Comparison of ENCODE assay signal across 8 cellular contexts in the genomic region with DNA sequence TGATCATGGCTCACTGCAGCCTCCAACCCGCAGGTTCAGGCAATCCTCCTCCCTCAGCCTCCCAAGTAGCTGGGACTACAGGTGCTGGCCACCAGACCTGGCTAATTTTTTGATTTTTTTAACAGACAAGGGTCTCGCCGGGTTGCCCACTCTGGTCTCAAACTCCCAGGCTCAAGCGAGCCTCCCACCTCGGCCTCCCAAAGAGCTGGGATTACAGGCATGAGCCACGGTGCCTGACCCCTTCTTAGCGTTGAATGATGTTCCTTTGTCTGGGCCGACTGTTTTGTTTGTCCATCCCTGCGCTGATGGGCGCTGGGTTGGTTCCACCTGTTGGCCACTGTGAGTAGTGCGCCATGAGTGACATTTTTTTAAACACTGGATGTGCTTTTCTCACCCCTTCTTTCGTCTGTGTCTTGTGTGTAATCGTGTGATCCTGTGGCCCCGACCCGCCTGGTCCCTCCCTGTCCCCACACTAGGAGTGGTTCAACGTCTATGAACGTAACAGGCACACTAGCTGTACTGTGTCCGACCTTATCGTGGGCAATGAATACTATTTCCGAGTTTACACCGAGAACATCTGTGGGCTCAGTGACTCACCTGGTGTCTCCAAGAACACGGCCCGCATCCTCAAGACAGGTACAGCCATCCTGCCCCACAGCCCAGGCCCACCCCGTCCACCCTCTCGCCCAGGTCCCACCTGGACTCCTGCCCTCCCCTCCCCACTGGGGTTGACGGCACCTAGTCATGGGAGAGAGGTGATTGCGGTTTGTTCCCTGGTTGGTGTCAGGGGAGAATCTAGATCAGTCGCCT. TPM values are rescaled to one million over a fixed set of nuclear protein-coding genes. Genes with fewer than 3 reads are reported as not detected.
DNase-seq lines count a peak whose midpoint lies in the region; ATAC-seq, FAIRE-seq and TF ChIP-seq lines count a peak whose summit lies in the region.

No MANE protein-coding gene starts in this region.

- DNase-seq in AML-193 (lab: John Stamatoyannopoulos, UW) (peak; percentile 55 to 59), GM19240 (ENCODE audit: insufficient read length, low spot score) (peak; percentile 97), NCI-H146 treated with DMSO at 0.1 percent for 48 hours (lab: John Stamatoyannopoulos, UW; ENCODE audit: unreplicated experiment) (peak; percentile 74), K562 (ENCODE audit: extremely low read depth in 1 of 4, low spot score in 3 of 4) (peak; percentile 78 to 88 (median 82)), immature natural killer cell (peak; percentile 37 to 48 (median 47))
- peak; percentile 62 for DNase-seq in T-helper 2 cell treated with Interferon-gamma antibody and Interleukin-4, amounts not matched to agents 5 μg/mL and 100 μg/mL, for 36 hours (ENCODE audit: low spot score)
- DNase-seq in stimulated activated CD4-positive, alpha-beta T cell treated with anti-CD3 and anti-CD28 coated beads, Interleukin-1b, Interleukin-23, amount 100 ng/mL, for 1 hour (ENCODE audit: low read depth in 2 of 2), result peak; percentile 22 to 29

- no peaks in the 10 kb centered on the region for H3K9me1 ChIP-seq in K562 (ENCODE audit: control insufficient read depth, insufficient read depth, low read length)

- H3K27ac Mint-ChIP-seq in T-helper 2 cell treated with Interferon-gamma antibody and Interleukin-4, amounts not matched to agents 5 μg/mL and 100 μg/mL, for 36 hours, result peak overlapping the region; percentile 18
- peak overlapping the region in 1 of 6 donors; percentile 35 for H3K27ac Mint-ChIP-seq in immature natural killer cell

- TF ChIP-seq EP300 in K562 (IDR thresholded peaks at IDR 0.05; ENCODE audit: low read length), result no peak

- peak; percentile 97 for FAIRE-seq in K562 (lab: Jason Lieb, UNC)

- TF ChIP-seq CTCF in K562 (IDR thresholded peaks at IDR 0.05 in 2 of 3, conservative IDR thresholded peaks at IDR 0.05 in 1 of 3; ENCODE audit: insufficient read depth in 2 of 3, low read depth in 1 of 3, low read length in 3 of 3), result peak; percentile 85 to 93 (median 93)

- no peaks in the 10 kb centered on the region for H3K9me3 Mint-ChIP-seq in T-helper 2 cell treated with Interferon-gamma antibody and Interleukin-4, amounts not matched to agents 5 μg/mL and 100 μg/mL, for 36 hours
- H3K9me3 Mint-ChIP-seq in immature natural killer cell, result no peaks in the 10 kb centered on the region

- POLR2A ChIA-PET in K562 (lab: Yijun Ruan, JAX), result interaction anchor here (0.8 to 1.3 kb wide), 2 partner anchors 18 to 95 kb away, joined by 3 to 4 read pairs; no protein-coding TSS in a partner anchor

- CTCF ChIA-PET in K562 (lab: Yijun Ruan, JAX; ENCODE audit: low intra/inter-chr PET ratio), result interaction anchor here (0.6 to 1.8 kb wide), 7 partner anchors 18 to 314 kb away, joined by 3 to 15 read pairs (median 5); no protein-coding TSS in a partner anchor

- H3K4me1 ChIP-seq in K562 (replicated peaks in 1 of 2; ENCODE audit: control insufficient read depth in 2 of 2, insufficient read depth in 2 of 2, low read length in 2 of 2), result peaks cover 8 to 38% of the 10 kb centered on the region in 2 experiments; a peak in 4 of 5 replicates

- BruUV-seq in K562 (replicated peaks; lab: Mats Ljungman, UMichigan), result no TSS peak

- H3K36me3 Mint-ChIP-seq in T-helper 2 cell treated with Interferon-gamma antibody and Interleukin-4, amounts not matched to agents 5 μg/mL and 100 μg/mL, for 36 hours (ENCODE audit: low read depth), result no peaks in the 10 kb centered on the region
- H3K36me3 Mint-ChIP-seq in immature natural killer cell, result no peaks in the 10 kb centered on the region

- H3K36me3 ChIP-seq in K562 (ENCODE audit: control insufficient read depth, insufficient read depth, low read length), result no peaks in the 10 kb centered on the region

- WGBS in K562 (ENCODE audit: insufficient coverage, low coverage, missing lambda C conversion rate), result 5% methylated on average over 28 of the region's 28 CpGs

- H2AFZ ChIP-seq in K562 (ENCODE audit: low read depth, low read length), result peak overlapping the region; percentile 97

- no peaks in the 10 kb centered on the region for H3K9me3 ChIP-seq in K562 (replicated peaks; ENCODE audit: control insufficient read depth, insufficient read depth, low read depth, low read length)

- peak overlapping the region; percentile 27; the same call in 1 of the 3 replicates for H3K27ac ChIP-seq in K562 (ENCODE audit: extremely low read depth, low read depth, low read length)

- H3K4me3 ChIP-seq in K562, result no peak overlapping the region

- TF ChIP-seq POLR2A in K562 (conservative IDR thresholded peaks at IDR 0.05), result no peak

- ATAC-seq in K562, result peak; percentile 90
- ATAC-seq in GM18907 (IDR thresholded peaks at IDR 0.05; ENCODE audit: unreplicated experiment), result no peak

- in situ Hi-C loops in K562 (cut with MboI), result loop anchor here (5.0 kb wide), 1 partner anchor 94 kb away; the partner anchor contains the start of gene NAPSA

- peaks cover 6 to 17% of the 10 kb centered on the region in 2 experiments; a peak in 4 of 5 replicates for H3K27me3 ChIP-seq in K562 (ENCODE audit: control insufficient read depth in 2 of 2, insufficient read depth in 2 of 2, low read length in 2 of 2)

- intact Hi-C loops in K562 (cut with micrococcal nuclease), result loop anchor here (1.0 to 2.0 kb wide), 3 partner anchors 46 to 104 kb away; no protein-coding TSS in a partner anchor

- H3K79me2 ChIP-seq in K562 (ENCODE audit: control insufficient read depth, insufficient read depth, low read length), result no peaks in the 10 kb centered on the region

- H3K4me3 Mint-ChIP-seq in T-helper 2 cell treated with Interferon-gamma antibody and Interleukin-4, amounts not matched to agents 5 μg/mL and 100 μg/mL, for 36 hours, result no peak overlapping the region
- no peak overlapping the region for H3K4me3 Mint-ChIP-seq in immature natural killer cell

- H3K4me1 Mint-ChIP-seq in T-helper 2 cell treated with Interferon-gamma antibody and Interleukin-4, amounts not matched to agents 5 μg/mL and 100 μg/mL, for 36 hours (ENCODE audit: low read depth), result peaks cover 16% of the 10 kb centered on the region
- no peaks in the 10 kb centered on the region for H3K4me1 Mint-ChIP-seq in immature natural killer cell

- TF ChIP-seq RAD21 in K562 (CRISPR knock-in tag; conservative IDR thresholded peaks at IDR 0.05 in 1 of 2, IDR thresholded peaks at IDR 0.05 in 1 of 2), result peak; percentile 74 to 91

- no peaks in the 10 kb centered on the region for H4K20me1 ChIP-seq in K562 (replicated peaks; ENCODE audit: control insufficient read depth, insufficient read depth, low read length)

- peak overlapping the region; percentile 48 to 80; a peak in 2 of 4 replicates for H3K9ac ChIP-seq in K562 (ENCODE audit: insufficient read depth in 1 of 2, low read depth in 2 of 2, low read length in 2 of 2)

- H3K4me2 ChIP-seq in K562 (ENCODE audit: insufficient read depth, low read length), result peak overlapping the region; percentile 79

- no peaks in the 10 kb centered on the region for H3K27me3 Mint-ChIP-seq in T-helper 2 cell treated with Interferon-gamma antibody and Interleukin-4, amounts not matched to agents 5 μg/mL and 100 μg/mL, for 36 hours (ENCODE audit: low read depth)
- H3K27me3 Mint-ChIP-seq in immature natural killer cell (ENCODE audit: low read depth in 3 of 3), result peaks cover 0 to 7% (median 5%) of the 10 kb centered on the region in 3 donors

RNA-seq across cellular contexts. Expression of gene EMC10, which starts 15.0 kb away (rescaled TPM):
- total RNA-seq in K562 (2011; cell fraction: chromatin; rRNA removed; ENCODE audit: low replicate concordance), result 22.6 and 40.4 TPM in 2 replicates
- total RNA-seq in K562 (2011; cell fraction: nucleolus; rRNA removed), result 43.2 and 45.7 TPM in 2 replicates
- 27.7 and 40.1 TPM in 2 replicates for total RNA-seq in K562 (2011; cell fraction: nucleoplasm; rRNA removed)
- 40.4 and 48.9 TPM in 2 replicates for total RNA-seq in K562 (2014; rRNA removed)
- total RNA-seq in K562 (2014; rRNA removed; fragmentation: Illumina TruSeq; extraction: Trizol), result 6.1 and 7.4 TPM in 2 replicates
- total RNA-seq in K562 (2015; rRNA removed; fragmentation: Illumina TruSeq; extraction: Trizol), result 25.2 and 25.8 TPM in 2 replicates
- 42.5 and 46.0 TPM in 2 replicates for total RNA-seq in K562 (2021)
- 12.4 and 13.7 TPM in 2 replicates for polyA plus RNA-seq in K562 (2011; rRNA removed)
- 18.3 and 54.3 TPM in 2 replicates for polyA plus RNA-seq in K562 (2011; cell fraction: cytosol; rRNA removed)
- 13.8 and 24.8 TPM in 2 replicates for polyA plus RNA-seq in K562 (2011; cell fraction: nucleus; rRNA removed)
- polyA plus RNA-seq in K562 (2012), result 37.9 TPM in 2 replicates
- polyA plus RNA-seq in K562 (2014; fragmentation: Illumina TruSeq; extraction: Trizol), result 13.1 and 27.3 TPM in 2 replicates
- 1 to 10 TPM; 1.4 to 2.9 TPM for polyA plus RNA-seq in K562 (2014; fragmentation: Nextera tagmentation; extraction: Ambion mirVana)
- polyA plus RNA-seq in K562 (2014; rRNA removed), result 34.5 and 38.2 TPM in 2 replicates
- polyA minus RNA-seq in K562 (2011; rRNA and poly(A)+ RNA removed), result 1.9 and 3.7 TPM in 2 replicates
- polyA minus RNA-seq in K562 (2011; cell fraction: cytosol; rRNA and poly(A)+ RNA removed), result 14.7 and 15.0 TPM in 2 replicates
- polyA minus RNA-seq in K562 (2011; cell fraction: nucleus; rRNA and poly(A)+ RNA removed), result 6.4 and 6.7 TPM in 2 replicates
- polyA plus RNA-seq in immature natural killer cell, result 10 to 100 TPM in 1 of 3 donors, 1 to 10 TPM in 2; 6.9 to 13.3 (median 9.5) TPM

RNA-seq across cellular contexts. Expression of gene GARIN5A, which starts 15.4 kb away (rescaled TPM):
- 0.49 TPM in 1 of 2 replicates, not detected in the other for total RNA-seq in K562 (2011; cell fraction: chromatin; rRNA removed; ENCODE audit: low replicate concordance)
- 0.39 TPM in 1 of 2 replicates, not detected in the other for total RNA-seq in K562 (2011; cell fraction: nucleolus; rRNA removed)
- not detected in 2 replicates for total RNA-seq in K562 (2011; cell fraction: nucleoplasm; rRNA removed)
- total RNA-seq in K562 (2014; rRNA removed) (0.23 and 0.33 TPM in 2 replicates), K562 (2014; rRNA removed; fragmentation: Illumina TruSeq; extraction: Trizol) (not detected in 2 replicates), K562 (2015; rRNA removed; fragmentation: Illumina TruSeq; extraction: Trizol) (0.47 TPM in 1 of 2 replicates, not detected in the other), K562 (2021) (0.31 and 0.82 TPM in 2 replicates)
- polyA plus RNA-seq in K562 (2011; rRNA removed) (0.10 and 0.26 TPM in 2 replicates), K562 (2014; fragmentation: Illumina TruSeq; extraction: Trizol) (0.57 and 0.59 TPM in 2 replicates), K562 (2014; fragmentation: Nextera tagmentation; extraction: Ambion mirVana) (under 1 TPM in 1 of 2 experiments, not detected in 1; 0.13 TPM), K562 (2014; rRNA removed) (0.16 and 0.17 TPM in 2 replicates), immature natural killer cell (1 to 10 TPM in 1 of 3 donors, under 1 TPM in 2; 0.39 to 1.3 (median 0.68) TPM)
- 0.59 and 0.78 TPM in 2 replicates for polyA plus RNA-seq in K562 (2011; cell fraction: cytosol; rRNA removed)
- polyA plus RNA-seq in K562 (2011; cell fraction: nucleus; rRNA removed), result 0.22 and 0.38 TPM in 2 replicates
- polyA plus RNA-seq in K562 (2012), result 0.49 and 0.83 TPM in 2 replicates
- polyA minus RNA-seq in K562 (2011; rRNA and poly(A)+ RNA removed), result not detected in 2 replicates
- polyA minus RNA-seq in K562 (2011; cell fraction: cytosol; rRNA and poly(A)+ RNA removed), result 1.4 TPM in 1 of 2 replicates, not detected in the other
- polyA minus RNA-seq in K562 (2011; cell fraction: nucleus; rRNA and poly(A)+ RNA removed), result 0.27 TPM in 1 of 2 replicates, not detected in the other

RNA-seq across cellular contexts. Expression of gene MYBPC2, which starts 28.6 kb away (rescaled TPM):
- 0.30 and 0.67 TPM in 2 replicates for total RNA-seq in K562 (2011; cell fraction: chromatin; rRNA removed; ENCODE audit: low replicate concordance)
- not detected in 2 replicates for total RNA-seq in K562 (2011; cell fraction: nucleolus; rRNA removed)
- not detected in 2 replicates for total RNA-seq in K562 (2011; cell fraction: nucleoplasm; rRNA removed)
- total RNA-seq in K562 (2014; rRNA removed) (not detected in 2 replicates), K562 (2014; rRNA removed; fragmentation: Illumina TruSeq; extraction: Trizol) (not detected in 2 replicates), K562 (2015; rRNA removed; fragmentation: Illumina TruSeq; extraction: Trizol) (not detected in 2 replicates), K562 (2021) (0.04 TPM in 1 of 2 replicates, not detected in the other)
- polyA plus RNA-seq in K562 (2011; rRNA removed) (0.14 and 0.19 TPM in 2 replicates), K562 (2014; fragmentation: Illumina TruSeq; extraction: Trizol) (not detected in 2 replicates), K562 (2014; fragmentation: Nextera tagmentation; extraction: Ambion mirVana) (not detected), K562 (2014; rRNA removed) (0.01 TPM in 1 of 2 replicates, not detected in the other), immature natural killer cell (not detected)
- polyA plus RNA-seq in K562 (2011; cell fraction: cytosol; rRNA removed), result 0.06 and 0.07 TPM in 2 replicates
- polyA plus RNA-seq in K562 (2011; cell fraction: nucleus; rRNA removed), result 0.31 and 0.60 TPM in 2 replicates
- 0.01 TPM in 1 of 2 replicates, not detected in the other for polyA plus RNA-seq in K562 (2012)
- 0.06 TPM in 1 of 2 replicates, not detected in the other for polyA minus RNA-seq in K562 (2011; rRNA and poly(A)+ RNA removed)
- polyA minus RNA-seq in K562 (2011; cell fraction: cytosol; rRNA and poly(A)+ RNA removed), result not detected in 2 replicates
- polyA minus RNA-seq in K562 (2011; cell fraction: nucleus; rRNA and poly(A)+ RNA removed), result 0.22 TPM in 1 of 2 replicates, not detected in the other

RNA-seq across cellular contexts. Expression of gene SPIB, which starts 42.5 kb away (rescaled TPM):
- 2.3 and 8.3 TPM in 2 replicates for total RNA-seq in K562 (2011; cell fraction: chromatin; rRNA removed; ENCODE audit: low replicate concordance)
- 4.6 and 5.2 TPM in 2 replicates for total RNA-seq in K562 (2011; cell fraction: nucleolus; rRNA removed)
- total RNA-seq in K562 (2011; cell fraction: nucleoplasm; rRNA removed), result 3.9 and 4.4 TPM in 2 replicates
- total RNA-seq in K562 (2014; rRNA removed) (0.33 and 0.45 TPM in 2 replicates), K562 (2014; rRNA removed; fragmentation: Illumina TruSeq; extraction: Trizol) (0.22 and 0.25 TPM in 2 replicates), K562 (2015; rRNA removed; fragmentation: Illumina TruSeq; extraction: Trizol) (0.40 and 0.45 TPM in 2 replicates), K562 (2021) (1.0 and 1.3 TPM in 2 replicates)
- polyA plus RNA-seq in K562 (2011; rRNA removed) (0.46 and 0.60 TPM in 2 replicates), K562 (2014; fragmentation: Illumina TruSeq; extraction: Trizol) (0.24 and 0.76 TPM in 2 replicates), K562 (2014; fragmentation: Nextera tagmentation; extraction: Ambion mirVana) (under 1 TPM in 1 of 2 experiments, not detected in 1; 0.06 TPM), K562 (2014; rRNA removed) (0.53 and 0.92 TPM in 2 replicates), immature natural killer cell (1 to 10 TPM in 2 of 3 donors, under 1 TPM in 1; 0.38 to 1.6 (median 1.5) TPM)
- 0.41 and 0.94 TPM in 2 replicates for polyA plus RNA-seq in K562 (2011; cell fraction: cytosol; rRNA removed)
- 2.5 and 7.6 TPM in 2 replicates for polyA plus RNA-seq in K562 (2011; cell fraction: nucleus; rRNA removed)
- 0.53 and 1.1 TPM in 2 replicates for polyA plus RNA-seq in K562 (2012)
- 0.06 and 0.07 TPM in 2 replicates for polyA minus RNA-seq in K562 (2011; rRNA and poly(A)+ RNA removed)
- not detected in 2 replicates for polyA minus RNA-seq in K562 (2011; cell fraction: cytosol; rRNA and poly(A)+ RNA removed)
- 0.33 and 0.94 TPM in 2 replicates for polyA minus RNA-seq in K562 (2011; cell fraction: nucleus; rRNA and poly(A)+ RNA removed)

RNA-seq across cellular contexts. Expression of gene JOSD2, which starts 49.7 kb away (rescaled TPM):
- total RNA-seq in K562 (2011; cell fraction: chromatin; rRNA removed; ENCODE audit: low replicate concordance), result 2.5 TPM in 1 of 2 replicates, not detected in the other
- 1.2 and 1.8 TPM in 2 replicates for total RNA-seq in K562 (2011; cell fraction: nucleolus; rRNA removed)
- total RNA-seq in K562 (2011; cell fraction: nucleoplasm; rRNA removed), result 3.2 and 4.7 TPM in 2 replicates
- total RNA-seq in K562 (2014; rRNA removed) (12.0 and 15.5 TPM in 2 replicates), K562 (2014; rRNA removed; fragmentation: Illumina TruSeq; extraction: Trizol) (0.55 and 0.61 TPM in 2 replicates), K562 (2015; rRNA removed; fragmentation: Illumina TruSeq; extraction: Trizol) (3.1 and 4.5 TPM in 2 replicates), K562 (2021) (13.6 and 17.8 TPM in 2 replicates)
- polyA plus RNA-seq in K562 (2011; rRNA removed) (3.3 and 3.8 TPM in 2 replicates), K562 (2014; fragmentation: Illumina TruSeq; extraction: Trizol) (1.3 and 3.3 TPM in 2 replicates), K562 (2014; fragmentation: Nextera tagmentation; extraction: Ambion mirVana) (under 1 TPM; 0.06 to 0.95 TPM), K562 (2014; rRNA removed) (12.5 and 14.4 TPM in 2 replicates), immature natural killer cell (10 to 100 TPM; 21.4 to 28.2 (median 26.1) TPM)
- polyA plus RNA-seq in K562 (2011; cell fraction: cytosol; rRNA removed), result 7.6 and 42.8 TPM in 2 replicates
- 3.9 and 12.6 TPM in 2 replicates for polyA plus RNA-seq in K562 (2011; cell fraction: nucleus; rRNA removed)
- polyA plus RNA-seq in K562 (2012), result 10.4 and 14.8 TPM in 2 replicates
- polyA minus RNA-seq in K562 (2011; rRNA and poly(A)+ RNA removed), result 0.32 and 0.66 TPM in 2 replicates
- polyA minus RNA-seq in K562 (2011; cell fraction: cytosol; rRNA and poly(A)+ RNA removed), result 4.2 and 5.2 TPM in 2 replicates
- polyA minus RNA-seq in K562 (2011; cell fraction: nucleus; rRNA and poly(A)+ RNA removed), result 1.8 and 3.6 TPM in 2 replicates

Comparison
In these comparisons a context has a peak if more than half of its experiments do, and no peak if none do; other contexts are left out.
1. DNase-seq: peak in every context shown above with its lines; median percentile 97 in GM19240; 82 in K562; 74 in NCI-H146 treated with DMSO at 0.1 percent for 48 hours; 62 in T-helper 2 cell treated with Interferon-gamma antibody and Interleukin-4, amounts not matched to agents 5 μg/mL and 100 μg/mL, for 36 hours; 57 in AML-193; 47 in immature natural killer cell; 26 in stimulated activated CD4-positive, alpha-beta T cell treated with anti-CD3 and anti-CD28 coated beads, Interleukin-1b, Interleukin-23, amount 100 ng/mL, for 1 hour.